In the genomic region with DNA sequence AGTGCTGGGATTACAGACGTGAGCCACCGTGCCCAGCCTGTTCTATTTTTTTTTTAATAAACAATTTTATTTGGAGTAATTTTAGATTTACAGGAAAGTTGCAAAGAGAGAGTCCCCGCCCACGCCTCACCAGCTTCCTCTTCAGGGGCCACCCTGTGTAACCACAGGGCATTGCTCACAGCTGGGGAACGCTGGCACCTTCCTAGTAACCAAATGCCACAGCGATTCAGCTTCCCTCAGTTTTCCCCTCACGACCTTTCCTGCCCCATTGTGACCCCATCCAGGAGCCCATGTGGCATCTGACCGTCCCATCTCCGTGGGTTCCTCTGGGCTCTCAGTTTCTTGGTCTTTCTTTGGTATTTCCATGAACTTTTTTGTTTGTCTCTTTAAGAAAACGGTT, we compare ENCODE assay signal across 8 cellular contexts.
A peak's percentile ranks its signal among the peaks of the same experiment; 100 is the strongest.
DNase-seq lines count a peak whose midpoint lies in the region; ATAC-seq and TF ChIP-seq lines count a peak whose summit lies in the region.

No MANE protein-coding gene starts in this region.

- CTCF ChIA-PET in activated CD8-positive, alpha-beta T cell treated with anti-CD3 and anti-CD28 coated beads for 36 hours (lab: Charles Lee): interaction anchor here (0.9 to 11.8 kb wide), 12 partner anchors 9 to 227 kb away, joined by 3 to 96 read pairs (median 4); a partner anchor contains a TSS

- peaks cover 3% of the 10 kb centered on the region for H3K9me3 Mint-ChIP-seq in activated CD8-positive, alpha-beta T cell treated with anti-CD3 and anti-CD28 coated beads for 36 hours

- no peak for ATAC-seq in activated CD8-positive, alpha-beta T cell treated with anti-CD3 and anti-CD28 coated beads for 36 hours
- ATAC-seq in HG02759 (IDR thresholded peaks at IDR 0.05; ENCODE audit: unreplicated experiment) (no peak), HG03139 (IDR thresholded peaks at IDR 0.05; ENCODE audit: unreplicated experiment) (no peak)

- POLR2A ChIA-PET in activated CD8-positive, alpha-beta T cell treated with anti-CD3 and anti-CD28 coated beads for 36 hours (lab: Charles Lee): interaction anchor here (1.3 to 10.8 kb wide), 7 partner anchors 9 to 146 kb away, joined by 3 to 168 read pairs (median 7); a partner anchor contains a TSS

- peaks cover 65% of the 10 kb centered on the region for H3K4me1 Mint-ChIP-seq in activated CD8-positive, alpha-beta T cell treated with anti-CD3 and anti-CD28 coated beads for 36 hours (ENCODE audit: low read depth)

- no peak for TF ChIP-seq CTCF in activated CD8-positive, alpha-beta T cell treated with anti-CD3 and anti-CD28 coated beads for 36 hours (IDR thresholded peaks at IDR 0.05)

- peak; percentile 62 for DNase-seq in activated gamma-delta T cell treated with Interleukin-2 at 50 U/mL for 16 hours
- no peak for DNase-seq in activated gamma-delta T cell (lab: John Stamatoyannopoulos, UW)
- peak; percentile 95 for DNase-seq in activated CD8-positive, alpha-beta T cell treated with anti-CD3 and anti-CD28 coated beads for 36 hours
- DNase-seq in fibroblast of peridontal ligament (ENCODE audit: extremely low read depth): peak; percentile 33
- DNase-seq in stimulated activated CD4-positive, alpha-beta T cell treated with anti-CD3 and anti-CD28 coated beads, Interleukin-4, amount 100 ng/mL, for 4 hours: peak; percentile 78 to 88
- no peak for DNase-seq in H7

- no peaks in the 10 kb centered on the region for H3K27me3 ChIP-seq in H7 (ENCODE audit: control insufficient read depth, insufficient read depth, low read length)

- intact Hi-C loops in activated CD8-positive, alpha-beta T cell treated with anti-CD3 and anti-CD28 coated beads for 36 hours (cut with micrococcal nuclease): no loop called here

- H3K36me3 Mint-ChIP-seq in activated CD8-positive, alpha-beta T cell treated with anti-CD3 and anti-CD28 coated beads for 36 hours (ENCODE audit: low read depth): peaks cover 1% of the 10 kb centered on the region

- H3K27me3 Mint-ChIP-seq in activated CD8-positive, alpha-beta T cell treated with anti-CD3 and anti-CD28 coated beads for 36 hours: no peaks in the 10 kb centered on the region

- peak overlapping the region; percentile 86 for H3K27ac Mint-ChIP-seq in activated CD8-positive, alpha-beta T cell treated with anti-CD3 and anti-CD28 coated beads for 36 hours

- no peaks in the 10 kb centered on the region for H3K36me3 ChIP-seq in H7 (replicated peaks; ENCODE audit: control insufficient read depth, insufficient read depth, low read length)

- peak overlapping the region; percentile 42 for H3K4me3 Mint-ChIP-seq in activated CD8-positive, alpha-beta T cell treated with anti-CD3 and anti-CD28 coated beads for 36 hours

- H3K4me3 ChIP-seq in H7 (ENCODE audit: insufficient read depth, low read depth, low read length): no peak overlapping the region

Comparison
In these comparisons a context has a peak if more than half of its experiments do, and no peak if none do; other contexts are left out.
1. DNase-seq: peak in activated gamma-delta T cell treated with Interleukin-2 at 50 U/mL for 16 hours (single experiment), activated CD8-positive, alpha-beta T cell treated with anti-CD3 and anti-CD28 coated beads for 36 hours (single experiment), fibroblast of peridontal ligament (single experiment) and stimulated activated CD4-positive, alpha-beta T cell treated with anti-CD3 and anti-CD28 coated beads, Interleukin-4, amount 100 ng/mL, for 4 hours (2 of 2); none in activated gamma-delta T cell (single experiment) and H7 (single experiment).